In the genomic region with DNA sequence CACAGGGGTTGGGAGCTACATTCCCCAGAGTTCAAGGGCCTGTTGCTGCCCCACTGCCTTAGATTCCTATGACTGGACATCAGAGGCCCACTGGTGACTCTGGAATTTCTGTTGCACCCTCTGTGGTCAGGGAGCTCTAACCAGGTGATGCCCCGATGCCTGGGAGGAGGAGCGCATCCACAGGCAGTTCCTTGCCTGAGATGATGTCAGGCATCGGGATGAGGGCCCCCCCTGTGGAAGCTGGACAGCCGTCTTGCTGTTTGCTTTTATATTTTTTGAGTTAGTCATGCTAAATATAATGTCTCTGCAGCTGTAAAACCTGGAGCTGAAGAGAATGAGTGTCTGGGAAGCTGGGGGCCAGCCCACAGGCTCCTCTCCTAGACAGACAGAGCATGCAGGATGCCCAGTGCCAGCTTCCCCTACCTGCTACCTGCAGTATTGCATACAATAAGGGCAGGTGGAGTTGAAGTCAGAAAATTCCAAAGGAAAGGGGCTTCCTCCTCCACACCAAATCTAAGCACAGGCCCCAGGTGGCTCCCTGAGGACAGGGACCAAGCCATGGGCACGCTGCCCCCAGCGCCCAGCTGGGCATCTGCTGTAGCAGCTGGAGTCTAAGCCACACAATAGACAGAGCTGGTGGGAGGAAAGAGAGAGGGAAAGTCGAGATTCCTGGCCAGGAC, we compare ENCODE assay signal across 13 cellular contexts. TPM values are rescaled to one million over a fixed set of nuclear protein-coding genes. Genes with fewer than 3 reads are reported as not detected.
DNase-seq lines count a peak whose midpoint lies in the region; ATAC-seq, FAIRE-seq and TF ChIP-seq lines count a peak whose summit lies in the region.
"Had no signal": no experiment of that assay in that cellular context is flagged by ENCODE, and none has a peak within 500 bp of the region (broad histone marks: within the 10 kb centered on the region; RNA-seq: fewer than 3 reads in every experiment).

No MANE protein-coding gene starts in this region.

- no peak overlapping the region for H3K4me3 ChIP-seq in A549
- H3K4me3 ChIP-seq: suprapubic skin had no signal

- no peak for TF ChIP-seq CTCF in A549 (IDR thresholded peaks at IDR 0.05)

- CTCF ChIA-PET in A549 (lab: Yijun Ruan, JAX), result interaction anchor here (0.7 to 1.7 kb wide), 11 partner anchors 8 to 101 kb away, joined by 3 to 7 read pairs (median 4); no protein-coding TSS in a partner anchor

- POLR2A ChIA-PET in A549 (lab: Yijun Ruan, JAX), result interaction anchor here (0.9 to 2.3 kb wide), 3 partner anchors 16 to 24 kb away, joined by 3 to 15 read pairs (median 3); partner anchors contain the start of genes COL4A1 and COL4A2

- 36% methylated on average over 7 of the region's 7 CpGs for WGBS in A549 (ENCODE audit: missing lambda C conversion rate)

- H3K27ac ChIP-seq in A549, result peak overlapping the region; percentile 82 to 85
- H3K27ac ChIP-seq: suprapubic skin had no signal

- DNase-seq in A549 (ENCODE audit: low read depth in 1 of 2, low spot score in 1 of 2), result peak in 1 of 2 experiments; percentile 61
- peak; percentile 77 for DNase-seq in HT1080 (ENCODE audit: low read depth)
- DNase-seq in brain pericyte (ENCODE audit: low read depth, low spot score), result peak; percentile 87
- DNase-seq in kidney tubule cell (ENCODE audit: low spot score), result peak; percentile 100
- no peak for DNase-seq in DMS53 (lab: John Stamatoyannopoulos, UW)
- DNase-seq in anterior cingulate cortex (lab: John Stamatoyannopoulos, UW), result no peak
- DNase-seq: caudate nucleus; hippocampal formation; NCI-H1694 treated with DMSO at 0.1 percent for 48 hours; stimulated activated CD4-positive, alpha-beta T cell treated with anti-CD3 and anti-CD28 coated beads, Interleukin-2, amount 100 ng/mL, for 48 hours had no signal

- TF ChIP-seq POLR2A in A549 (IDR thresholded peaks at IDR 0.05; ENCODE audit: low read length), result no peak

- peak; percentile 71 to 72 for ATAC-seq in A549
- ATAC-seq in HG03025 (IDR thresholded peaks at IDR 0.05; ENCODE audit: low FRiP score, unreplicated experiment), result no peak
- no peak for ATAC-seq in GM18519 (IDR thresholded peaks at IDR 0.05; ENCODE audit: low FRiP score, unreplicated experiment)

- peak overlapping the region; percentile 31 for H3K4me2 ChIP-seq in A549

- no peak for FAIRE-seq in A549 (lab: Jason Lieb, UNC)

- TF ChIP-seq RAD21 in A549 (conservative IDR thresholded peaks at IDR 0.05 in 1 of 2, IDR thresholded peaks at IDR 0.05 in 1 of 2), result no peak; a peak in 1 of 5 replicates

- TF ChIP-seq EP300 in A549 (IDR thresholded peaks at IDR 0.05), result peak in 1 of 2 experiments; percentile 52; a peak in 1 of 5 replicates

- H3K4me1 ChIP-seq in A549, result peaks cover 79% of the 10 kb centered on the region

- no peaks in the 10 kb centered on the region for H3K9me3 ChIP-seq in A549
- H3K9me3 ChIP-seq: suprapubic skin had no signal

TF ChIP-seq in A549, 52 proteins besides CTCF, POLR2A, EP300 and RAD21 (continues in another document):
- TF ChIP-seq NR3C1 (IDR thresholded peaks at IDR 0.05) (no peak), E2F6 (IDR thresholded peaks at IDR 0.05; ENCODE audit: borderline replicate concordance, low read depth) (no peak), ESRRA (IDR thresholded peaks at IDR 0.05; ENCODE audit: borderline replicate concordance, low read length) (no peak), MYC (IDR thresholded peaks at IDR 0.05; ENCODE audit: borderline replicate concordance, low read length) (no peak), FOXS1 (CRISPR knock-in tag; IDR thresholded peaks at IDR 0.05) (no peak), RARB (CRISPR knock-in tag; IDR thresholded peaks at IDR 0.05) (no peak), KDM1A (IDR thresholded peaks at IDR 0.05; ENCODE audit: low read depth) (no peak), MAZ (IDR thresholded peaks at IDR 0.05; ENCODE audit: borderline replicate concordance, low read depth, low read length) (no peak), CHD4 (IDR thresholded peaks at IDR 0.05; ENCODE audit: borderline replicate concordance) (no peak), NPAS2 (CRISPR knock-in tag; IDR thresholded peaks at IDR 0.05; ENCODE audit: borderline replicate concordance) (no peak), RCOR1 (IDR thresholded peaks at IDR 0.05; ENCODE audit: low read depth, low read length) (no peak), EHF (CRISPR knock-in tag; IDR thresholded peaks at IDR 0.05) (no peak), TP53 (CRISPR knock-in tag; IDR thresholded peaks at IDR 0.05) (no peak), CBX8 (IDR thresholded peaks at IDR 0.05) (no peak), HOXB13 (CRISPR knock-in tag; IDR thresholded peaks at IDR 0.05; ENCODE audit: low read depth) (no peak), FOSL2 (IDR thresholded peaks at IDR 0.05) (no peak), FOSL2 (CRISPR knock-in tag; IDR thresholded peaks at IDR 0.05) (peak; percentile 37), JUN (IDR thresholded peaks at IDR 0.05) (0 out of 5 replicates have a peak, but pooled peaks of 1 of the 2 experiments have one; percentile 32), ZFP36 (IDR thresholded peaks at IDR 0.05; ENCODE audit: borderline replicate concordance, partially characterized antibody) (no peak), ATOH8 (CRISPR knock-in tag; IDR thresholded peaks at IDR 0.05; ENCODE audit: low read depth) (no peak), HOXB5 (CRISPR knock-in tag; IDR thresholded peaks at IDR 0.05) (no peak), FOSB (CRISPR knock-in tag; IDR thresholded peaks at IDR 0.05) (no peak), MAFK (IDR thresholded peaks at IDR 0.05; ENCODE audit: partially characterized antibody) (no peak), GATA3 (IDR thresholded peaks at IDR 0.05; ENCODE audit: borderline replicate concordance) (peak; percentile 38; the same call in 1 of the 2 replicates), BHLHE40 (IDR thresholded peaks at IDR 0.05; ENCODE audit: low read depth, low read length) (no peak), CEBPB (IDR thresholded peaks at IDR 0.05) (no peak)
- TF ChIP-seq, protein P1, sequence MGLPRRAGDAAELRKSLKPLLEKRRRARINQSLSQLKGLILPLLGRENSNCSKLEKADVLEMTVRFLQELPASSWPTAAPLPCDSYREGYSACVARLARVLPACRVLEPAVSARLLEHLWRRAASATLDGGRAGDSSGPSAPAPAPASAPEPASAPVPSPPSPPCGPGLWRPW (IDR thresholded peaks at IDR 0.05), result no peak
- TF ChIP-seq, protein P2, sequence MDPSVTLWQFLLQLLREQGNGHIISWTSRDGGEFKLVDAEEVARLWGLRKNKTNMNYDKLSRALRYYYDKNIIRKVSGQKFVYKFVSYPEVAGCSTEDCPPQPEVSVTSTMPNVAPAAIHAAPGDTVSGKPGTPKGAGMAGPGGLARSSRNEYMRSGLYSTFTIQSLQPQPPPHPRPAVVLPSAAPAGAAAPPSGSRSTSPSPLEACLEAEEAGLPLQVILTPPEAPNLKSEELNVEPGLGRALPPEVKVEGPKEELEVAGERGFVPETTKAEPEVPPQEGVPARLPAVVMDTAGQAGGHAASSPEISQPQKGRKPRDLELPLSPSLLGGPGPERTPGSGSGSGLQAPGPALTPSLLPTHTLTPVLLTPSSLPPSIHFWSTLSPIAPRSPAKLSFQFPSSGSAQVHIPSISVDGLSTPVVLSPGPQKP (IDR thresholded peaks at IDR 0.05; ENCODE audit: low read depth, low read length), result no peak
- TF ChIP-seq, protein P3, sequence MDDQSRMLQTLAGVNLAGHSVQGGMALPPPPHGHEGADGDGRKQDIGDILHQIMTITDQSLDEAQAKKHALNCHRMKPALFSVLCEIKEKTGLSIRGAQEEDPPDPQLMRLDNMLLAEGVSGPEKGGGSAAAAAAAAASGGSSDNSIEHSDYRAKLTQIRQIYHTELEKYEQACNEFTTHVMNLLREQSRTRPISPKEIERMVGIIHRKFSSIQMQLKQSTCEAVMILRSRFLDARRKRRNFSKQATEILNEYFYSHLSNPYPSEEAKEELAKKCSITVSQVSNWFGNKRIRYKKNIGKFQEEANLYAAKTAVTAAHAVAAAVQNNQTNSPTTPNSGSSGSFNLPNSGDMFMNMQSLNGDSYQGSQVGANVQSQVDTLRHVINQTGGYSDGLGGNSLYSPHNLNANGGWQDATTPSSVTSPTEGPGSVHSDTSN (IDR thresholded peaks at IDR 0.05), result no peak

RNA-seq across cellular contexts. Expression of gene COL4A2, which starts 16.2 kb away (rescaled TPM):
- 36.2 and 46.9 TPM in 2 replicates for polyA plus RNA-seq in A549 (2011; rRNA removed)
- 54.3 and 88.3 TPM in 2 replicates for polyA plus RNA-seq in A549 (2012; cell fraction: cytosol; rRNA removed)
- polyA plus RNA-seq in A549 (2012; cell fraction: nucleus; rRNA removed), result 415 and 541 TPM in 2 replicates
- polyA plus RNA-seq in A549 (2017; fragmentation: RNase III; extraction: RNeasy Plus Mini Kit Qiagen cat#74134 plus additional on column Dnase treatment), result 112 to 122 TPM (median 119 TPM) in 3 replicates
- 56.5 and 110 TPM in 2 replicates for polyA minus RNA-seq in A549 (2011; rRNA and poly(A)+ RNA removed)
- total RNA-seq in HT1080 (2014; rRNA removed; shearing (Covaris generic)), result 219 and 244 TPM in 2 replicates
- 93.0 and 97.2 TPM in 2 replicates for polyA plus RNA-seq in HT1080 (2015; cell fraction: cytosol; rRNA removed)
- 1,050 and 1,175 TPM in 2 replicates for polyA plus RNA-seq in HT1080 (2015; cell fraction: nucleus; rRNA removed)

RNA-seq across cellular contexts. Expression of gene COL4A1, which starts 16.4 kb away (rescaled TPM):
- polyA plus RNA-seq in A549 (2011; rRNA removed), result 23.8 and 24.3 TPM in 2 replicates
- polyA plus RNA-seq in A549 (2012; cell fraction: cytosol; rRNA removed), result 12.5 and 16.6 TPM in 2 replicates
- polyA plus RNA-seq in A549 (2012; cell fraction: nucleus; rRNA removed), result 47.7 and 57.6 TPM in 2 replicates
- 70.9 to 71.4 TPM (median 71.3 TPM) in 3 replicates for polyA plus RNA-seq in A549 (2017; fragmentation: RNase III; extraction: RNeasy Plus Mini Kit Qiagen cat#74134 plus additional on column Dnase treatment)
- 32.9 and 42.4 TPM in 2 replicates for polyA minus RNA-seq in A549 (2011; rRNA and poly(A)+ RNA removed)
- 146 and 150 TPM in 2 replicates for total RNA-seq in HT1080 (2014; rRNA removed; shearing (Covaris generic))
- polyA plus RNA-seq in HT1080 (2015; cell fraction: cytosol; rRNA removed), result 99.2 and 107 TPM in 2 replicates
- 764 and 863 TPM in 2 replicates for polyA plus RNA-seq in HT1080 (2015; cell fraction: nucleus; rRNA removed)

Comparison
In these comparisons a context has a peak if more than half of its experiments do, and no peak if none do; other contexts are left out.
1. ATAC-seq: peak in A549 (2 of 2); none in HG03025 (single experiment) and GM18519 (single experiment).
2. DNase-seq: peak in HT1080 (single experiment), brain pericyte (single experiment) and kidney tubule cell (single experiment); none in DMS53 (single experiment) and anterior cingulate cortex (0 of 58).